ENCODE assay signal across 30 cellular contexts in the genomic region with DNA sequence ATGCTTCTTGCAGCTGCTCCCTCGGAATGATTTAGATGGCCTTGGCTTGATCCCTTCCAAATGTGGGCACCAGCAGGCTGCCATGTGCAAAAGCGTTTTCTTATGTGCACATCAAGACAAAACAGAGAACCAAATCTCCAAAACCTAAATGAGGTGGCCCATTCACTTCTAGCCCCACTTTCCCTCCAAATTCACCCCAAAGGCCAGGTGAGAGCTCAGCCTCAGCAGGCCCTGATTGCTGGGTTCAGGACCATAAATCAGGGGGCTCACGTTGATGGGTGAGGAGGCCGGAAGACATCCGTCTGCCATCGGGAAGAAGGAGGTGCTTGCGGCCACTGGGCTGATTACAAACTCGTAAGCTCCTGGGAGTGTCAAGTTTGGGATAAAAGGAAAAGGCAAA.
"Had no signal": no experiment of that assay in that cellular context is flagged by ENCODE, and none has a peak within 500 bp of the region (broad histone marks: within the 10 kb centered on the region; RNA-seq: fewer than 3 reads in every experiment).

No MANE protein-coding gene starts in this region.

- H3K27me3 ChIP-seq: body of pancreas had no signal

- H3K4me2 ChIP-seq: PC-9 had no signal

- H3K9me3 ChIP-seq: adrenal gland, body of pancreas, breast epithelium, MG63 had no signal

- ATAC-seq: activated CD8-positive, alpha-beta T cell treated with anti-CD3 and anti-CD28 coated beads for 36 hours; body of pancreas had no signal

- H3K4me1 Mint-ChIP-seq: activated CD4-positive, alpha-beta T cell treated with anti-CD3 and anti-CD28 coated beads, Interleukin-2, amount 10 ng/mL, durations not matched to agents 24 days and 14 days; activated naive CD4-positive, alpha-beta T cell treated with anti-CD3 and anti-CD28 coated beads, Interleukin-2, amount 50 U/mL, for 24 hours had no signal

- H3K4me3 ChIP-seq: adrenal gland, body of pancreas, breast epithelium, MG63, PC-9 had no signal

- H2AFZ ChIP-seq: PC-9 had no signal

- H3K36me3 ChIP-seq: adrenal gland, breast epithelium, MG63, WERI-Rb-1 had no signal

- H3K9me3 Mint-ChIP-seq: activated CD4-positive, alpha-beta T cell treated with anti-CD3 and anti-CD28 coated beads, Interleukin-2, amount 10 ng/mL, durations not matched to agents 24 days and 14 days; activated CD8-positive, alpha-beta T cell treated with anti-CD3 and anti-CD28 coated beads for 36 hours; activated naive CD4-positive, alpha-beta T cell treated with anti-CD3 and anti-CD28 coated beads, Interleukin-2, amount 50 U/mL, for 24 hours; activated naive CD8-positive, alpha-beta T cell treated with anti-CD3 and anti-CD28 coated beads, Interleukin-2, amount 10 ng/mL, durations not matched to agents 7 days and 5 days; activated T-cell treated with anti-CD3 and anti-CD28 coated beads, Interleukin-2, amount 50 U/mL, for 24 hours; activated T-helper 2 cell treated with anti-CD3 and anti-CD28 coated beads, Interferon-gamma antibody, Interleukin-2, Interleukin-4, amounts not matched to agents 10 μg/mL and 5 μg/mL and 100 μg/mL, durations not matched to agents 14 hours and 24 hours and 36 hours had no signal

- H3K4me1 ChIP-seq: adrenal gland, body of pancreas, breast epithelium had no signal

- H3K27ac ChIP-seq: adrenal gland, body of pancreas, breast epithelium, PC-9, WERI-Rb-1 had no signal

- FAIRE-seq: astrocyte had no signal

- DNase-seq: activated CD4-positive, alpha-beta T cell treated with anti-CD3 and anti-CD28 coated beads for 1 hour; activated CD4-positive, alpha-beta T cell treated with anti-CD3 and anti-CD28 coated beads, Interleukin-2, amount 10 ng/mL, durations not matched to agents 24 days and 14 days; activated CD4-positive, alpha-beta T cell treated with anti-CD3 and anti-CD28 coated beads, Interleukin-2, amount 50 U/mL, for 4 hours; activated CD4-positive, CD25-positive, alpha-beta regulatory T cell; activated CD8-positive, alpha-beta T cell treated with anti-CD3 and anti-CD28 coated beads for 36 hours; activated gamma-delta T cell; activated naive CD4-positive, alpha-beta T cell treated with Interleukin-2 at 50 U/mL for 16 hours; activated naive CD8-positive, alpha-beta T cell treated with anti-CD3 and anti-CD28 coated beads, Interleukin-2, amount 10 ng/mL, durations not matched to agents 7 days and 5 days; activated T-cell treated with anti-CD3 and anti-CD28 coated beads, Interleukin-2, amount 50 U/mL, for 24 hours; adrenal gland; body of pancreas; Kasumi-1; KG1; MG63; NCI-H1048; NCI-H1105 treated with DMSO at 0.1 percent for 48 hours; NCI-H1436; NCI-H1694; NCI-H2029; NCI-H345; NCI-H524 treated with DMSO at 0.1 percent for 48 hours; NK-92 treated with Interleukin-12 subunit alpha and Interleukin-12 subunit beta, amount 100 ng/mL, for 24 hours; PC-9; Right ventricle myocardium superior; T1000; WERI-Rb-1 had no signal

- H3K27ac Mint-ChIP-seq: activated CD4-positive, alpha-beta T cell treated with anti-CD3 and anti-CD28 coated beads, Interleukin-2, amount 10 ng/mL, durations not matched to agents 24 days and 14 days; activated CD8-positive, alpha-beta T cell treated with anti-CD3 and anti-CD28 coated beads for 36 hours; activated naive CD4-positive, alpha-beta T cell treated with anti-CD3 and anti-CD28 coated beads, Interleukin-2, amount 50 U/mL, for 24 hours; activated naive CD8-positive, alpha-beta T cell treated with anti-CD3 and anti-CD28 coated beads, Interleukin-2, amount 10 ng/mL, durations not matched to agents 7 days and 5 days; activated T-cell treated with anti-CD3 and anti-CD28 coated beads, Interleukin-2, amount 50 U/mL, for 24 hours; activated T-helper 2 cell treated with anti-CD3 and anti-CD28 coated beads, Interferon-gamma antibody, Interleukin-2, Interleukin-4, amounts not matched to agents 10 μg/mL and 5 μg/mL and 100 μg/mL, durations not matched to agents 14 hours and 24 hours and 36 hours had no signal

- H3K36me3 Mint-ChIP-seq: activated naive CD4-positive, alpha-beta T cell treated with anti-CD3 and anti-CD28 coated beads, Interleukin-2, amount 50 U/mL, for 24 hours; activated naive CD8-positive, alpha-beta T cell treated with anti-CD3 and anti-CD28 coated beads, Interleukin-2, amount 10 ng/mL, durations not matched to agents 7 days and 5 days had no signal

- H3K4me3 Mint-ChIP-seq: activated CD4-positive, alpha-beta T cell treated with anti-CD3 and anti-CD28 coated beads, Interleukin-2, amount 10 ng/mL, durations not matched to agents 24 days and 14 days; activated CD8-positive, alpha-beta T cell treated with anti-CD3 and anti-CD28 coated beads for 36 hours; activated naive CD4-positive, alpha-beta T cell treated with anti-CD3 and anti-CD28 coated beads, Interleukin-2, amount 50 U/mL, for 24 hours; activated naive CD8-positive, alpha-beta T cell treated with anti-CD3 and anti-CD28 coated beads, Interleukin-2, amount 10 ng/mL, durations not matched to agents 7 days and 5 days; activated T-cell treated with anti-CD3 and anti-CD28 coated beads, Interleukin-2, amount 50 U/mL, for 24 hours had no signal
